Comparison of ENCODE assay signal across 8 cellular contexts in genomic region chr18:9474983-9475642, GRCh38. TPM values are rescaled to one million over a fixed set of nuclear protein-coding genes. Genes with fewer than 3 reads are reported as not detected.
DNase-seq lines count a peak whose midpoint lies in the region; ATAC-seq, FAIRE-seq and TF ChIP-seq lines count a peak whose summit lies in the region.

Gene RALBP1, plus strand, starts transcription at chr18:9475513. Its CDS starts 37,533 bp downstream, at chr18:9513046.

- ATAC-seq in GM18502 (IDR thresholded peaks at IDR 0.05; ENCODE audit: poor library complexity, unreplicated experiment): peak; percentile 91
- peak; percentile 96 for ATAC-seq in HG02943 (IDR thresholded peaks at IDR 0.05; ENCODE audit: low read depth, unreplicated experiment)
- ATAC-seq in psoas muscle: peak; percentile 97 to 99 (median 98)

- FAIRE-seq in urothelium cell line (lab: Jason Lieb, UNC): peak; percentile 100

- no peaks in the 10 kb centered on the region for H3K9me3 Mint-ChIP-seq in T-helper 2 cell treated with Interferon-gamma antibody and Interleukin-4, amounts not matched to agents 5 μg/mL and 100 μg/mL, for 36 hours

- peaks cover 0 to 5% of the 10 kb centered on the region in 2 donors for H3K4me1 ChIP-seq in ascending aorta
- H3K4me1 ChIP-seq in right atrium auricular region: peaks cover 0 to 23% of the 10 kb centered on the region in 2 donors
- H3K4me1 ChIP-seq in psoas muscle: peaks cover 6% of the 10 kb centered on the region

- no peaks in the 10 kb centered on the region for H3K9me3 ChIP-seq in ascending aorta
- H3K9me3 ChIP-seq in right atrium auricular region: no peaks in the 10 kb centered on the region
- no peaks in the 10 kb centered on the region for H3K9me3 ChIP-seq in psoas muscle

- peaks cover 3 to 4% of the 10 kb centered on the region in 2 donors for H3K36me3 ChIP-seq in ascending aorta
- H3K36me3 ChIP-seq in right atrium auricular region: no peaks in the 10 kb centered on the region
- peaks cover 0 to 18% of the 10 kb centered on the region in 2 donors for H3K36me3 ChIP-seq in psoas muscle (ENCODE audit: insufficient read depth in 1 of 2, low read depth in 1 of 2)

- 0 to 1% (median 0%) methylated on average over 50 to 69 of the region's 69 CpGs for WGBS in psoas muscle, 3 donors

- H3K27me3 ChIP-seq in ascending aorta (no peaks in the 10 kb centered on the region), right atrium auricular region (no peaks in the 10 kb centered on the region), psoas muscle (ENCODE audit: insufficient read depth in 3 of 3, low read length in 2 of 3) (no peaks in the 10 kb centered on the region)

- intact Hi-C loops in ascending aorta (cut with DNase I) (loop anchor here (1.0 to 10.0 kb wide), 9 partner anchors 42 to 770 kb away; partner anchors contain the start of genes ANKRD12, MTCL1, PPP4R1 and TWSG1), psoas muscle (cut with DNase I) (loop anchor here in 1 of 2 donors (5.0 kb wide), 3 partner anchors 37 to 138 kb away; no protein-coding TSS in a partner anchor)

- H3K4me3 ChIP-seq in ascending aorta (peak within 1 kb of the TSS; percentile 95 to 98), right atrium auricular region (peak within 1 kb of the TSS; percentile 80 to 92), psoas muscle (peak within 1 kb of the TSS; percentile 87)

- peak within 1 kb of the TSS; percentile 95 for H3K27ac Mint-ChIP-seq in T-helper 2 cell treated with Interferon-gamma antibody and Interleukin-4, amounts not matched to agents 5 μg/mL and 100 μg/mL, for 36 hours

- TF ChIP-seq CTCF in ascending aorta (IDR thresholded peaks at IDR 0.05) (peak in 1 of 3 experiments; percentile 35), right atrium auricular region (IDR thresholded peaks at IDR 0.05) (peak in 1 of 2 donors; percentile 65), psoas muscle (IDR thresholded peaks at IDR 0.05) (no peak)

- peak within 1 kb of the TSS; percentile 86 for H3K4me3 Mint-ChIP-seq in T-helper 2 cell treated with Interferon-gamma antibody and Interleukin-4, amounts not matched to agents 5 μg/mL and 100 μg/mL, for 36 hours

- peaks cover 13% of the 10 kb centered on the region for H3K36me3 Mint-ChIP-seq in T-helper 2 cell treated with Interferon-gamma antibody and Interleukin-4, amounts not matched to agents 5 μg/mL and 100 μg/mL, for 36 hours (ENCODE audit: low read depth)

- peaks cover 27% of the 10 kb centered on the region for H3K27me3 Mint-ChIP-seq in T-helper 2 cell treated with Interferon-gamma antibody and Interleukin-4, amounts not matched to agents 5 μg/mL and 100 μg/mL, for 36 hours (ENCODE audit: low read depth)

- H3K4me1 Mint-ChIP-seq in T-helper 2 cell treated with Interferon-gamma antibody and Interleukin-4, amounts not matched to agents 5 μg/mL and 100 μg/mL, for 36 hours (ENCODE audit: low read depth): peaks cover 23% of the 10 kb centered on the region

- DNase-seq in NCI-H187 (lab: John Stamatoyannopoulos, UW): peak; percentile 93 to 97
- DNase-seq in T-helper 2 cell treated with Interferon-gamma antibody and Interleukin-4, amounts not matched to agents 5 μg/mL and 100 μg/mL, for 36 hours (ENCODE audit: low spot score): peak; percentile 100
- DNase-seq in ascending aorta (ENCODE audit: low spot score in 2 of 2): peak; percentile 97 to 100
- DNase-seq in right atrium auricular region (ENCODE audit: low spot score): peak; percentile 99
- peak; percentile 100 for DNase-seq in psoas muscle
- peak; percentile 100 for DNase-seq in urothelium cell line (ENCODE audit: low spot score)

- H3K27ac ChIP-seq in ascending aorta (peak within 1 kb of the TSS; percentile 88 to 90), right atrium auricular region (peak within 1 kb of the TSS; percentile 93 to 95), psoas muscle (peak within 1 kb of the TSS; percentile 87)

RNA-seq across cellular contexts. Expression of gene RALBP1, which starts in this region (rescaled TPM):
- 67.2 TPM for total RNA-seq in ascending aorta
- 10 to 100 TPM; 58.7 to 62.5 TPM for total RNA-seq in right atrium auricular region
- 10 to 100 TPM; 28.7 to 42.6 (median 39.6) TPM for total RNA-seq in psoas muscle
- 10 to 100 TPM; 32.7 to 85.0 (median 32.8) TPM for polyA plus RNA-seq in psoas muscle

Comparison
In these comparisons a context has a peak if more than half of its experiments do, and no peak if none do; other contexts are left out.
1. Peak in every context shown above with its lines: DNase-seq, ATAC-seq, H3K4me3 ChIP-seq and H3K27ac ChIP-seq.